18 cellular contexts compared by ENCODE assay signal in the genomic region with DNA sequence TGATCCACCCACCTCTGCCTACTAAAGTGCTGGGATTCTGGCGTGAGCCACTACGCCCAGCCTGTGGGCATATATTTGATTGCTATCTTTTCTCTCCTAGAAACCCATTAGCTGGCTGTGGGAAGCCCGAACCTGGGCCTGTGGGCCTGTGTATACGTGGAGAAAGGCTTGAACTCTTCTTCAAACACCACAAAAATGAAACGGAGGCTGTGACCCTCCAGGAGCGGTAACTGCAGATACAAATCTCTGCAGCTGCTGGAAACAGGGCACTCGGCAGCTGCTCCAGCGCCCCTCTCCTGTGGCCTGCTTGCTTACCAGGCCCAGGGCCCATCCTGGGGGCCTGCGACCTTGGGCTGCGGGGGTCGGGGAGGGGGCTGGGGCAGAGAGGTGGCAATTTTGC. TPM values are rescaled to one million over a fixed set of nuclear protein-coding genes. Genes with fewer than 3 reads are reported as not detected.
A peak's percentile ranks its signal among the peaks of the same experiment; 100 is the strongest.
DNase-seq lines count a peak whose midpoint lies in the region; ATAC-seq and TF ChIP-seq lines count a peak whose summit lies in the region.
"Had no signal": no experiment of that assay in that cellular context is flagged by ENCODE, and none has a peak within 500 bp of the region (broad histone marks: within the 10 kb centered on the region; RNA-seq: fewer than 3 reads in every experiment).

No MANE protein-coding gene starts in this region.

- in situ Hi-C loops in gastrocnemius medialis (cut with MboI; ENCODE audit: low sequenced_read_pairs in 4 of 4): no loop called here

- no peak for TF ChIP-seq CTCF in gastrocnemius medialis (IDR thresholded peaks at IDR 0.05 in 4 of 5, conservative IDR thresholded peaks at IDR 0.05 in 1 of 5)
- no peak for TF ChIP-seq CTCF in lower leg skin (IDR thresholded peaks at IDR 0.05)

- H3K27ac ChIP-seq in BLaER1 (peak overlapping the region; percentile 66), layer of hippocampus (ENCODE audit: low read depth, low read length) (peak overlapping the region; percentile 79), gastrocnemius medialis (peak overlapping the region; percentile 94 to 97 (median 96))

- peaks cover 78% of the 10 kb centered on the region for H3K4me1 ChIP-seq in BLaER1
- H3K4me1 ChIP-seq in gastrocnemius medialis: peaks cover 41 to 48% of the 10 kb centered on the region in 2 donors
- H3K4me1 ChIP-seq: pancreas had no signal

- peak overlapping the region; percentile 80 for H3K4me2 ChIP-seq in BLaER1

- H3K9ac ChIP-seq in BLaER1: peak overlapping the region; percentile 50; the same call in 1 of the 2 replicates

- intact Hi-C loops in gastrocnemius medialis (cut with DNase I; ENCODE audit: low total_unique reads) (loop anchor here (2.0 kb wide), 1 partner anchor 13 kb away; no protein-coding TSS in a partner anchor), lower leg skin (cut with DNase I; ENCODE audit: low total_unique reads) (no loop called here)

- TF ChIP-seq POLR2A in gastrocnemius medialis (IDR thresholded peaks at IDR 0.05) (no peak), lower leg skin (IDR thresholded peaks at IDR 0.05) (no peak)

- DNase-seq in SK-N-DZ (ENCODE audit: low spot score): peak; percentile 54
- DNase-seq in gastrocnemius medialis: no peak
- no peak for DNase-seq in NCI-H1694 treated with DMSO at 0.1 percent for 48 hours (lab: John Stamatoyannopoulos, UW)
- no peak for DNase-seq in stimulated activated naive CD4-positive, alpha-beta T cell treated with Interleukin-2 at 50 U/mL for 16 hours (lab: John Stamatoyannopoulos, UW)
- no peak for DNase-seq in lower leg skin (ENCODE audit: low spot score in 2 of 2)
- DNase-seq: activated CD8-positive, alpha-beta memory T cell treated with anti-CD3 and anti-CD28 coated beads, Interleukin-2, amount 50 U/mL, for 48 hours; activated naive CD4-positive, alpha-beta T cell treated with Interleukin-2 at 50 U/mL for 16 hours; esophagus squamous epithelium; heart left ventricle; midbrain; MV-4-11; NCI-H2107; pancreas; stimulated activated naive B cell treated with anti-CD40 and anti-IgM and Interleukin-4, amounts not matched to agents 10 μg/mL and 1 μg/mL and 100 μg/mL, for 72 hours had no signal

- WGBS in lower leg skin, 2 donors: 76 to 78% methylated on average over 11 of the region's 11 CpGs

- ATAC-seq in gastrocnemius medialis (no peak), esophagus mucosa (no peak)
- ATAC-seq: pancreas; Right ventricle myocardium inferior; stimulated activated naive B cell treated with anti-CD40 and anti-IgM and Interleukin-4, amounts not matched to agents 10 μg/mL and 1 μg/mL and 100 μg/mL, for 72 hours had no signal

- H3K36me3 ChIP-seq in BLaER1 (peaks cover 17% of the 10 kb centered on the region), gastrocnemius medialis (no peaks in the 10 kb centered on the region)
- H3K36me3 ChIP-seq: pancreas had no signal

- H4K20me1 ChIP-seq in BLaER1: no peaks in the 10 kb centered on the region

- H3K27me3 ChIP-seq in BLaER1: no peaks in the 10 kb centered on the region
- no peaks in the 10 kb centered on the region for H3K27me3 ChIP-seq in layer of hippocampus (ENCODE audit: control insufficient read depth, insufficient read depth, low read length)
- no peaks in the 10 kb centered on the region for H3K27me3 ChIP-seq in gastrocnemius medialis
- H3K27me3 ChIP-seq: esophagus squamous epithelium, heart left ventricle, pancreas had no signal

- H3K4me3 ChIP-seq in BLaER1: no peak overlapping the region
- no peak overlapping the region for H3K4me3 ChIP-seq in gastrocnemius medialis
- no peak overlapping the region for H3K4me3 ChIP-seq in lower leg skin (ENCODE audit: low read depth, poor library complexity, severe bottlenecking)
- H3K4me3 ChIP-seq: esophagus squamous epithelium, heart left ventricle, pancreas had no signal

- H3K9me3 ChIP-seq in BLaER1 (no peaks in the 10 kb centered on the region), gastrocnemius medialis (no peaks in the 10 kb centered on the region)
- H3K9me3 ChIP-seq: esophagus squamous epithelium, heart left ventricle, pancreas had no signal

RNA-seq across cellular contexts. Expression of a gene that starts 27.9 kb away (rescaled TPM):
- polyA plus RNA-seq in SK-N-DZ (2014; cell fraction: cytosol; rRNA removed): 19.4 and 42.1 TPM in 2 replicates
- polyA plus RNA-seq in SK-N-DZ (2014; cell fraction: nucleus; rRNA removed): 45.1 and 55.5 TPM in 2 replicates
- 100 to 1,000 TPM in 1 of 4 donors, 10 to 100 TPM in 3; 42.6 to 160 (median 93.9) TPM for total RNA-seq in gastrocnemius medialis
- total RNA-seq in lower leg skin: 10 to 100 TPM; 18.4 to 55.5 (median 25.2) TPM
- total RNA-seq in esophagus mucosa: 32.8 TPM
